In the genomic region with DNA sequence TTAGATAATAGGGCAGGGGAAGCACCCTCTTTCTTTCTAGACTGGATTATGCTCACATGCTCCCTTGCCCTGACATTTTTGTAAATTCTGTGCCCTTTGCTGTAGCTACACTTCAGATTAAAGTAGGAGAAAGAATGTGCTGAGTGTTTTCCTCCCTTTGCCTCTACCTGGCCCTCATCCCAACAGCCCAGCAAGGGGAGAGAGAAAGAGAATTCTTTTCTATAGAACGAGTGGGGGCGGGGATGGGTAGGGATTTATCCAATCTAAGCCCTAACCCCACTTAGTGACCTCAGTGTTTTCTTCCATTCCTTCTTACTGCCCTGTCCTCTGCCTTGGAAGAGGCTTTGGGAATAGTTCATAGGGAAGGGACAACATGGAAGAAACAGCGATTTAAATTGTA, we compare ENCODE assay signal across 21 cellular contexts. TPM values are rescaled to one million over a fixed set of nuclear protein-coding genes. Genes with fewer than 3 reads are reported as not detected.
DNase-seq lines count a peak whose midpoint lies in the region; ATAC-seq, FAIRE-seq and TF ChIP-seq lines count a peak whose summit lies in the region.
"Had no signal": no experiment of that assay in that cellular context is flagged by ENCODE, and none has a peak within 500 bp of the region (broad histone marks: within the 10 kb centered on the region; RNA-seq: fewer than 3 reads in every experiment).

No MANE protein-coding gene starts in this region.

- peaks cover 34% of the 10 kb centered on the region for H3K36me3 Mint-ChIP-seq in memory B cell

- no peaks in the 10 kb centered on the region for H3K9me2 ChIP-seq in Karpas-422 (replicated peaks; ENCODE audit: insufficient read depth, low read length)

- no peak overlapping the region for H3K4me3 Mint-ChIP-seq in memory B cell
- H3K4me3 Mint-ChIP-seq: activated naive CD8-positive, alpha-beta T cell treated with anti-CD3 and anti-CD28 coated beads, Interleukin-2, amount 10 ng/mL, durations not matched to agents 7 days and 5 days; central memory CD8-positive, alpha-beta T cell had no signal

- H3K27ac ChIP-seq in Karpas-422 (ENCODE audit: low read length) = peak overlapping the region; percentile 58
- peak overlapping the region; percentile 98 for H3K27ac ChIP-seq in caudate nucleus (ENCODE audit: low read depth, low read length)
- peak overlapping the region; percentile 80 for H3K27ac ChIP-seq in stomach smooth muscle (ENCODE audit: low read length)
- H3K27ac ChIP-seq: BLaER1, testis had no signal

- H2AFZ ChIP-seq in Karpas-422 (ENCODE audit: low read length) = no peak overlapping the region

- H3K9me3 ChIP-seq in Karpas-422 (ENCODE audit: low read length) (no peaks in the 10 kb centered on the region), stomach smooth muscle (ENCODE audit: control insufficient read depth in 2 of 2, low read length in 2 of 2) (no peaks in the 10 kb centered on the region)
- H3K9me3 ChIP-seq: BLaER1, testis had no signal

- H4K20me1 ChIP-seq in Karpas-422 (ENCODE audit: insufficient read depth, low read depth, low read length) = no peaks in the 10 kb centered on the region
- H4K20me1 ChIP-seq: BLaER1 had no signal

- no peaks in the 10 kb centered on the region for H3K27me3 Mint-ChIP-seq in memory B cell
- H3K27me3 Mint-ChIP-seq: activated naive CD8-positive, alpha-beta T cell treated with anti-CD3 and anti-CD28 coated beads, Interleukin-2, amount 10 ng/mL, durations not matched to agents 7 days and 5 days; central memory CD8-positive, alpha-beta T cell had no signal

- DNase-seq in Karpas-422 (no peak), caudate nucleus (lab: John Stamatoyannopoulos, UW) (no peak), memory B cell (ENCODE audit: low spot score in 2 of 2) (no peak), H54 (ENCODE audit: insufficient read length, low spot score) (no peak)
- DNase-seq: activated CD4-positive, alpha-beta T cell treated with anti-CD3 and anti-CD28 coated beads for 4 hours; activated CD8-positive, alpha-beta memory T cell treated with anti-CD3 and anti-CD28 coated beads, Interleukin-2, amount 50 U/mL, for 48 hours; activated naive CD8-positive, alpha-beta T cell treated with anti-CD3 and anti-CD28 coated beads, Interleukin-2, amount 10 ng/mL, durations not matched to agents 7 days and 5 days; H9; NCI-H146; NCI-H510A treated with DMSO at 0.1 percent for 48 hours; OCI-M1; T-helper 9 cell; testis had no signal

- ATAC-seq in memory B cell (ENCODE audit: low read depth) (no peak), GM18873 (IDR thresholded peaks at IDR 0.05; ENCODE audit: low FRiP score, unreplicated experiment) (no peak), HG03565 (IDR thresholded peaks at IDR 0.05; ENCODE audit: unreplicated experiment) (no peak)

- peak overlapping the region; percentile 23 for H3K4me2 ChIP-seq in Karpas-422 (ENCODE audit: low read depth, low read length, poor library complexity, severe bottlenecking)

- H3K4me1 ChIP-seq in Karpas-422 (ENCODE audit: low read length) = peaks cover 23% of the 10 kb centered on the region
- H3K4me1 ChIP-seq in stomach smooth muscle (ENCODE audit: control insufficient read depth, insufficient read depth, low read length) = peaks cover 22% of the 10 kb centered on the region

- no peak for FAIRE-seq in H54 (lab: Jason Lieb, UNC)
- FAIRE-seq: HTR-8/SVneo had no signal

- H3K36me3 ChIP-seq in Karpas-422 (ENCODE audit: insufficient read depth, low read length) (peaks cover 23% of the 10 kb centered on the region), stomach smooth muscle (ENCODE audit: control insufficient read depth in 2 of 2, insufficient read depth in 2 of 2, low read length in 2 of 2) (peaks cover 30 to 44% of the 10 kb centered on the region in 2 donors)

- peaks cover 10% of the 10 kb centered on the region for H3K4me1 Mint-ChIP-seq in memory B cell

- H3K27me3 ChIP-seq in Karpas-422 (ENCODE audit: low read length) (no peaks in the 10 kb centered on the region), stomach smooth muscle (ENCODE audit: control insufficient read depth in 1 of 2, insufficient read depth in 2 of 2, low read length in 2 of 2) (no peaks in the 10 kb centered on the region)
- H3K27me3 ChIP-seq: BLaER1, testis had no signal

- no peaks in the 10 kb centered on the region for H3K9me3 Mint-ChIP-seq in memory B cell
- H3K9me3 Mint-ChIP-seq: activated naive CD8-positive, alpha-beta T cell treated with anti-CD3 and anti-CD28 coated beads, Interleukin-2, amount 10 ng/mL, durations not matched to agents 7 days and 5 days; central memory CD8-positive, alpha-beta T cell; H9 had no signal

- H3K79me2 ChIP-seq in Karpas-422 (ENCODE audit: low read length) = no peaks in the 10 kb centered on the region

- H3K4me3 ChIP-seq in Karpas-422 (ENCODE audit: low read length) = no peak overlapping the region
- no peak overlapping the region for H3K4me3 ChIP-seq in stomach smooth muscle (ENCODE audit: low read length in 2 of 2)
- H3K4me3 ChIP-seq: BLaER1, testis had no signal

- peak overlapping the region; percentile 38; the same call in 1 of the 2 replicates for H3K9ac ChIP-seq in Karpas-422 (ENCODE audit: low read length)
- H3K9ac ChIP-seq in stomach smooth muscle (ENCODE audit: low read length in 2 of 2) = no peak overlapping the region
- H3K9ac ChIP-seq: BLaER1 had no signal

- no peak for TF ChIP-seq POLR2A in H54 (IDR thresholded peaks at IDR 0.05; ENCODE audit: low read depth, low read length)

- peak overlapping the region; percentile 67 for H3K27ac Mint-ChIP-seq in memory B cell
- H3K27ac Mint-ChIP-seq: activated naive CD8-positive, alpha-beta T cell treated with anti-CD3 and anti-CD28 coated beads, Interleukin-2, amount 10 ng/mL, durations not matched to agents 7 days and 5 days had no signal

RNA-seq across cellular contexts. Expression of a gene that starts 13.5 kb away (rescaled TPM):
- total RNA-seq in Karpas-422 (2014; rRNA removed; shearing (Covaris generic); ENCODE audit: low replicate concordance) = 0.29 TPM in 1 of 2 replicates, not detected in the other
- total RNA-seq: H9, MCF 10A, SK-MEL-5 had no signal

RNA-seq across cellular contexts. Expression of a gene that starts 25.8 kb away (rescaled TPM):
- 103 and 164 TPM in 2 replicates for total RNA-seq in Karpas-422 (2014; rRNA removed; shearing (Covaris generic); ENCODE audit: low replicate concordance)

RNA-seq across cellular contexts. Expression of a gene that starts 33.8 kb away (rescaled TPM):
- total RNA-seq in Karpas-422 (2014; rRNA removed; shearing (Covaris generic); ENCODE audit: low replicate concordance) = 4.1 and 12.2 TPM in 2 replicates

RNA-seq across cellular contexts. Expression of a gene that starts 49.9 kb away (rescaled TPM):
- total RNA-seq in Karpas-422 (2014; rRNA removed; shearing (Covaris generic); ENCODE audit: low replicate concordance) = not detected in 2 replicates
- total RNA-seq: activated naive CD8-positive, alpha-beta T cell treated with anti-CD3 and anti-CD28 coated beads, Interleukin-2, amount 10 ng/mL, durations not matched to agents 7 days and 5 days had no signal
